Comparison of ENCODE assay signal across 11 cellular contexts in genomic region chr5:160938532-160938931, GRCh38.
A peak's percentile ranks its signal among the peaks of the same experiment; 100 is the strongest.
DNase-seq lines count a peak whose midpoint lies in the region; ATAC-seq, FAIRE-seq and TF ChIP-seq lines count a peak whose summit lies in the region.
"Had no signal": no experiment of that assay in that cellular context is flagged by ENCODE, and none has a peak within 500 bp of the region (broad histone marks: within the 10 kb centered on the region; RNA-seq: fewer than 3 reads in every experiment).

No MANE protein-coding gene starts in this region.

- H3K4me1 ChIP-seq in colonic mucosa: no peaks in the 10 kb centered on the region
- peaks cover 0 to 8% (median 5%) of the 10 kb centered on the region in 3 donors for H3K4me1 ChIP-seq in pancreas

- H3K4me3 ChIP-seq in HL-60 (replicated peaks; ENCODE audit: insufficient read depth, low read length): no peak overlapping the region
- H3K4me3 ChIP-seq in colonic mucosa: no peak overlapping the region
- no peak overlapping the region for H3K4me3 ChIP-seq in pancreas

- H3K27ac ChIP-seq in HL-60 (replicated peaks) (peak overlapping the region; percentile 53), colonic mucosa (no peak overlapping the region), pancreas (peak overlapping the region in 2 of 4 donors; percentile 30 to 37)

- DNase-seq in HL-60 (ENCODE audit: low read depth in 1 of 2, low spot score in 1 of 2): peak; percentile 87 to 93
- DNase-seq in NCI-H2171 (lab: John Stamatoyannopoulos, UW): peak; percentile 47
- peak; percentile 55 for DNase-seq in colonic mucosa
- DNase-seq in pancreas: peak in 5 of 6 donors; percentile 55 to 80 (median 70)
- no peak for DNase-seq in activated CD4-positive, alpha-beta T cell treated with anti-CD3 and anti-CD28 coated beads, Interleukin-2, amount 50 U/mL, for 4 hours
- no peak for DNase-seq in 8988T
- no peak for DNase-seq in stimulated activated CD4-positive, alpha-beta T cell treated with anti-CD3 and anti-CD28 coated beads, Interleukin-4, amount 100 ng/mL, for 24 hours
- DNase-seq in NCI-H146 treated with DMSO at 0.1 percent for 48 hours (lab: John Stamatoyannopoulos, UW; ENCODE audit: unreplicated experiment): no peak
- DNase-seq: activated CD4-positive, alpha-beta T cell treated with anti-CD3 and anti-CD28 coated beads, Interleukin-2, amount 10 ng/mL, durations not matched to agents 7 days and 5 days; activated naive CD4-positive, alpha-beta T cell treated with anti-CD3 and anti-CD28 coated beads, Interleukin-2, amount 50 U/mL, for 16 hours; naive B cell had no signal

- no peak overlapping the region for H3K9ac ChIP-seq in colonic mucosa (ENCODE audit: low read depth in 2 of 2, low read length in 2 of 2)

- WGBS in pancreas, 2 donors: 39 to 42% methylated on average over 4 of the region's 4 CpGs

- TF ChIP-seq CTCF in HL-60 (IDR thresholded peaks at IDR 0.05; ENCODE audit: insufficient read depth, low read length): no peak
- no peak for TF ChIP-seq CTCF in colonic mucosa (IDR thresholded peaks at IDR 0.05)
- no peak for TF ChIP-seq CTCF in pancreas (IDR thresholded peaks at IDR 0.05)

- intact Hi-C loops in colonic mucosa (cut with DNase I) (no loop called here), pancreas (cut with DNase I) (no loop called here)

- peak; percentile 95 to 98 (median 96) for ATAC-seq in pancreas

- FAIRE-seq in pancreas (lab: Jason Lieb, UNC): no peak

- H3K9me3 ChIP-seq in colonic mucosa (no peaks in the 10 kb centered on the region), pancreas (no peaks in the 10 kb centered on the region)

- H3K27me3 ChIP-seq in HL-60 (ENCODE audit: insufficient read depth, poor library complexity, severe bottlenecking) (no peaks in the 10 kb centered on the region), colonic mucosa (no peaks in the 10 kb centered on the region), pancreas (no peaks in the 10 kb centered on the region)

- no peaks in the 10 kb centered on the region for H3K36me3 ChIP-seq in colonic mucosa
- no peaks in the 10 kb centered on the region for H3K36me3 ChIP-seq in pancreas

Comparison
In these comparisons a context has a peak if more than half of its experiments do, and no peak if none do; other contexts are left out.
1. DNase-seq: peak in HL-60 (2 of 2), NCI-H2171 (single experiment), colonic mucosa (single experiment) and pancreas (5 of 6); none in activated CD4-positive, alpha-beta T cell treated with anti-CD3 and anti-CD28 coated beads, Interleukin-2, amount 50 U/mL, for 4 hours (0 of 2), 8988T (single experiment), stimulated activated CD4-positive, alpha-beta T cell treated with anti-CD3 and anti-CD28 coated beads, Interleukin-4, amount 100 ng/mL, for 24 hours (single experiment) and NCI-H146 treated with DMSO at 0.1 percent for 48 hours (single experiment).